In genomic region chr9:14313951-14314423, GRCh38 we compare ENCODE assay signal across 8 cellular contexts. TPM values are rescaled to one million over a fixed set of nuclear protein-coding genes. Genes with fewer than 3 reads are reported as not detected.
DNase-seq lines count a peak whose midpoint lies in the region; ATAC-seq and TF ChIP-seq lines count a peak whose summit lies in the region.

Gene NFIB, minus strand, starts transcription at chr9:14314141. Its CDS starts 630 bp downstream, at chr9:14313511.

- peak within 1 kb of the TSS; percentile 91 for H3K9ac ChIP-seq in iPS-18a (ENCODE audit: low read length)

- peaks cover 34% of the 10 kb centered on the region for H3K4me1 ChIP-seq in iPS-18a (ENCODE audit: control insufficient read depth, low read depth, low read length)
- H3K4me1 ChIP-seq in gastrocnemius medialis = peaks cover 40 to 41% of the 10 kb centered on the region in 2 donors

- H3K4me3 ChIP-seq in iPS-18a (ENCODE audit: low read length) (peak within 1 kb of the TSS; percentile 97), gastrocnemius medialis (peak within 1 kb of the TSS; percentile 81 to 91 (median 86))

- H3K36me3 Mint-ChIP-seq in brain = peaks cover 4% of the 10 kb centered on the region

- H3K27ac Mint-ChIP-seq in brain = peak within 1 kb of the TSS; percentile 99 to 100 (median 100)

- peaks cover 35% of the 10 kb centered on the region for H3K27me3 Mint-ChIP-seq in brain

- intact Hi-C loops in gastrocnemius medialis (cut with DNase I; ENCODE audit: low total_unique reads) = loop anchor here (5.0 kb wide), 2 partner anchors 33 to 62 kb away; no protein-coding TSS in a partner anchor

- H3K9me3 ChIP-seq in iPS-18a (ENCODE audit: control insufficient read depth, low read depth, low read length) (no peaks in the 10 kb centered on the region), gastrocnemius medialis (no peaks in the 10 kb centered on the region)

- H3K36me3 ChIP-seq in iPS-18a (ENCODE audit: control insufficient read depth, low read depth, low read length) (no peaks in the 10 kb centered on the region), gastrocnemius medialis (no peaks in the 10 kb centered on the region)

- H3K9me3 Mint-ChIP-seq in brain = peaks cover 0 to 11% (median 3%) of the 10 kb centered on the region in 5 experiments

- TF ChIP-seq POLR2A in gastrocnemius medialis (IDR thresholded peaks at IDR 0.05) = no peak

- in situ Hi-C loops in gastrocnemius medialis (cut with MboI; ENCODE audit: low sequenced_read_pairs in 4 of 4) = loop anchor here in 1 of 4 donors (25.0 kb wide), 1 partner anchor 302 kb away; no protein-coding TSS in a partner anchor

- TF ChIP-seq CTCF in brain (conservative IDR thresholded peaks at IDR 0.05) (no peak), gastrocnemius medialis (IDR thresholded peaks at IDR 0.05 in 4 of 5, conservative IDR thresholded peaks at IDR 0.05 in 1 of 5) (no peak)

- peak within 1 kb of the TSS; percentile 94 to 100 (median 98) for H3K4me3 Mint-ChIP-seq in brain

- H3K27me3 ChIP-seq in iPS-18a (ENCODE audit: control insufficient read depth, insufficient read depth, low read length) = peaks cover 51% of the 10 kb centered on the region
- no peaks in the 10 kb centered on the region for H3K27me3 ChIP-seq in gastrocnemius medialis

- DNase-seq in NCI-H1105 (lab: John Stamatoyannopoulos, UW) = peak; percentile 75
- DNase-seq in NCI-H1105 treated with DMSO at 0.1 percent for 48 hours (lab: John Stamatoyannopoulos, UW) = no peak
- DNase-seq in NCI-H2196 treated with DMSO at 0.1 percent for 48 hours (lab: John Stamatoyannopoulos, UW; ENCODE audit: unreplicated experiment) = peak; percentile 81
- peak; percentile 59 to 72 for DNase-seq in gastrocnemius medialis

- ATAC-seq in gastrocnemius medialis = peak; percentile 20 to 21
- no peak for ATAC-seq in GM18520 (IDR thresholded peaks at IDR 0.05; ENCODE audit: unreplicated experiment)
- ATAC-seq in HG03432 (IDR thresholded peaks at IDR 0.05; ENCODE audit: unreplicated experiment) = no peak

- peaks cover 44% of the 10 kb centered on the region for H3K4me1 Mint-ChIP-seq in brain

- H3K27ac ChIP-seq in iPS-18a (ENCODE audit: low read length) (peak within 1 kb of the TSS; percentile 64), gastrocnemius medialis (peak within 1 kb of the TSS; percentile 92 to 99 (median 98))

RNA-seq across cellular contexts. Expression of gene NFIB, which starts in this region (rescaled TPM):
- 49.5 TPM for polyA plus RNA-seq in brain (ENCODE audit: insufficient read depth, low read depth, low replicate concordance)
- 10 to 100 TPM; 24.0 to 40.9 (median 30.6) TPM for total RNA-seq in gastrocnemius medialis

Comparison
In these comparisons a context has a peak if more than half of its experiments do, and no peak if none do; other contexts are left out.
1. ATAC-seq: peak in gastrocnemius medialis (2 of 2); none in GM18520 (single experiment) and HG03432 (single experiment).